In genomic region chr11:17353228-17354021, GRCh38 we compare ENCODE assay signal across 8 cellular contexts. TPM values are rescaled to one million over a fixed set of nuclear protein-coding genes. Genes with fewer than 3 reads are reported as not detected.
DNase-seq lines count a peak whose midpoint lies in the region; ATAC-seq, FAIRE-seq and TF ChIP-seq lines count a peak whose summit lies in the region.

No MANE protein-coding gene starts in this region.

- H3K27ac Mint-ChIP-seq in activated naive CD8-positive, alpha-beta T cell treated with anti-CD3 and anti-CD28 coated beads, Interleukin-2, amount 10 ng/mL, durations not matched to agents 7 days and 5 days: peak overlapping the region; percentile 82

- peak overlapping the region; percentile 72 for H3K27ac ChIP-seq in osteoblast (ENCODE audit: low read depth, low read length)
- peak overlapping the region in 3 of 4 donors; percentile 79 to 84 (median 82) for H3K27ac ChIP-seq in tibial nerve

- H3K36me3 ChIP-seq in osteoblast (ENCODE audit: insufficient read depth, low read length): no peaks in the 10 kb centered on the region
- no peaks in the 10 kb centered on the region for H3K36me3 ChIP-seq in tibial nerve

- FAIRE-seq in GM19239 (lab: Jason Lieb, UNC): peak; percentile 47

- H3K79me2 ChIP-seq in osteoblast (ENCODE audit: insufficient read depth, low read length): peaks cover 27% of the 10 kb centered on the region

- peaks cover 28% of the 10 kb centered on the region for H3K4me1 Mint-ChIP-seq in activated naive CD8-positive, alpha-beta T cell treated with anti-CD3 and anti-CD28 coated beads, Interleukin-2, amount 10 ng/mL, durations not matched to agents 7 days and 5 days

- peak overlapping the region; percentile 94 for H3K4me2 ChIP-seq in osteoblast (ENCODE audit: insufficient read depth, low read length)

- H3K4me3 ChIP-seq in osteoblast (ENCODE audit: insufficient read depth, low read length): peak overlapping the region; percentile 78
- H3K4me3 ChIP-seq in tibial nerve: peak overlapping the region; percentile 45 to 79 (median 60)

- peaks cover 12% of the 10 kb centered on the region for H3K36me3 Mint-ChIP-seq in activated naive CD8-positive, alpha-beta T cell treated with anti-CD3 and anti-CD28 coated beads, Interleukin-2, amount 10 ng/mL, durations not matched to agents 7 days and 5 days

- H3K9me3 Mint-ChIP-seq in activated naive CD8-positive, alpha-beta T cell treated with anti-CD3 and anti-CD28 coated beads, Interleukin-2, amount 10 ng/mL, durations not matched to agents 7 days and 5 days: no peaks in the 10 kb centered on the region

- H3K4me3 Mint-ChIP-seq in activated naive CD8-positive, alpha-beta T cell treated with anti-CD3 and anti-CD28 coated beads, Interleukin-2, amount 10 ng/mL, durations not matched to agents 7 days and 5 days: peak overlapping the region; percentile 91

- DNase-seq in AG08396 (ENCODE audit: low spot score) (peak; percentile 82), GM19239 (ENCODE audit: insufficient read length, low spot score) (no peak), MV-4-11 (lab: John Stamatoyannopoulos, UW) (peak; percentile 68), SKM-1 treated with dmso at 0.1 percent for 144 hours (lab: John Stamatoyannopoulos, UW; ENCODE audit: unreplicated experiment) (peak; percentile 80), Right ventricle myocardium superior (peak; percentile 86), osteoblast (ENCODE audit: insufficient read length, low spot score, missing footprints) (peak; percentile 88), tibial nerve (ENCODE audit: low spot score in 2 of 2) (peak in 1 of 2 donors; percentile 24)
- peak; percentile 61 for DNase-seq in activated naive CD8-positive, alpha-beta T cell treated with anti-CD3 and anti-CD28 coated beads, Interleukin-2, amount 10 ng/mL, durations not matched to agents 7 days and 5 days

- peaks cover 24% of the 10 kb centered on the region for H3K4me1 ChIP-seq in osteoblast (ENCODE audit: insufficient read depth, low read length)
- H3K4me1 ChIP-seq in tibial nerve: peaks cover 0 to 27% (median 12%) of the 10 kb centered on the region in 4 donors

- H3K27me3 ChIP-seq in osteoblast (ENCODE audit: insufficient read depth, low read length) (no peaks in the 10 kb centered on the region), tibial nerve (no peaks in the 10 kb centered on the region)

- no peaks in the 10 kb centered on the region for H4K20me1 ChIP-seq in osteoblast (ENCODE audit: insufficient read depth, low read length)

- 0 to 1% methylated on average over 32 to 48 of the region's 60 CpGs for WGBS in tibial nerve, 2 donors

- no peak for TF ChIP-seq CTCF in osteoblast (IDR thresholded peaks at IDR 0.05; ENCODE audit: extremely low read depth, low read depth, low read length)
- TF ChIP-seq CTCF in tibial nerve (IDR thresholded peaks at IDR 0.05): no peak

- H3K9me3 ChIP-seq in osteoblast (ENCODE audit: low read depth, low read length) (no peaks in the 10 kb centered on the region), tibial nerve (no peaks in the 10 kb centered on the region)

- POLR2A ChIA-PET in activated naive CD8-positive, alpha-beta T cell treated with anti-CD3 and anti-CD28 coated beads, Interleukin-2, amount 10 ng/mL, durations not matched to agents 7 days and 5 days (lab: Charles Lee): interaction anchor here (0.8 to 1.5 kb wide), 5 partner anchors 36 to 123 kb away, joined by 3 to 10 read pairs (median 4); partner anchors contain the start of gene KCNJ11

- intact Hi-C loops in Right ventricle myocardium superior (cut with DNase I): no loop called here

- H3K27me3 Mint-ChIP-seq in activated naive CD8-positive, alpha-beta T cell treated with anti-CD3 and anti-CD28 coated beads, Interleukin-2, amount 10 ng/mL, durations not matched to agents 7 days and 5 days: peaks cover 12% of the 10 kb centered on the region

- H2AFZ ChIP-seq in osteoblast (ENCODE audit: low read length): peak overlapping the region; percentile 85

- no peak for TF ChIP-seq POLR2A in tibial nerve (IDR thresholded peaks at IDR 0.05)

- TF ChIP-seq EP300 in tibial nerve (IDR thresholded peaks at IDR 0.05): peak in 1 of 2 donors; percentile 37

- peak; percentile 19 for ATAC-seq in activated naive CD8-positive, alpha-beta T cell treated with anti-CD3 and anti-CD28 coated beads, Interleukin-2, amount 10 ng/mL, durations not matched to agents 7 days and 5 days (ENCODE audit: low read depth)
- peak; percentile 89 for ATAC-seq in Right ventricle myocardium superior (ENCODE audit: poor library complexity)

RNA-seq across cellular contexts. Expression of gene NCR3LG1, which starts 1.8 kb away (rescaled TPM):
- total RNA-seq in activated naive CD8-positive, alpha-beta T cell treated with anti-CD3 and anti-CD28 coated beads, Interleukin-2, amount 10 ng/mL, durations not matched to agents 7 days and 5 days: 1 to 10 TPM; 2.7 to 2.9 TPM
- total RNA-seq in Right ventricle myocardium superior (0.56 TPM), osteoblast (26.4 and 26.5 TPM in 2 replicates), tibial nerve (1 to 10 TPM; 1.0 to 2.2 (median 2.0) TPM)

RNA-seq across cellular contexts. Expression of gene KCNJ11, which starts 35.0 kb away (rescaled TPM):
- total RNA-seq in activated naive CD8-positive, alpha-beta T cell treated with anti-CD3 and anti-CD28 coated beads, Interleukin-2, amount 10 ng/mL, durations not matched to agents 7 days and 5 days: 1 to 10 TPM; 1.8 to 2.7 TPM
- total RNA-seq in Right ventricle myocardium superior: 27.7 TPM
- total RNA-seq in osteoblast: under 0.01 TPM in 1 of 2 replicates, not detected in the other
- total RNA-seq in tibial nerve: 10 to 100 TPM in 1 of 4 donors, 1 to 10 TPM in 2, under 1 TPM in 1; 0.59 to 19.7 (median 3.5) TPM
